9 cellular contexts compared by ENCODE assay signal in genomic region chrX:65407157-65407626, GRCh38.
A peak's percentile ranks its signal among the peaks of the same experiment; 100 is the strongest.
DNase-seq lines count a peak whose midpoint lies in the region; ATAC-seq and TF ChIP-seq lines count a peak whose summit lies in the region.
"Had no signal": no experiment of that assay in that cellular context is flagged by ENCODE, and none has a peak within 500 bp of the region (broad histone marks: within the 10 kb centered on the region; RNA-seq: fewer than 3 reads in every experiment).

No MANE protein-coding gene starts in this region.

- no peak overlapping the region for H3K9ac ChIP-seq in mammary epithelial cell (ENCODE audit: insufficient read depth, low read length)
- H3K9ac ChIP-seq in mucosa of rectum (ENCODE audit: low read depth in 1 of 2, low read length in 2 of 2) = no peak overlapping the region
- H3K9ac ChIP-seq: BLaER1 treated with 17β-estradiol and CSF1 and Interleukin-3, amounts not matched to agents 10 nM and 100 nM had no signal

- H3K79me2 ChIP-seq in mammary epithelial cell (ENCODE audit: insufficient read depth, low read length) = no peaks in the 10 kb centered on the region

- no peak for ATAC-seq in HG03521 (IDR thresholded peaks at IDR 0.05; ENCODE audit: unreplicated experiment)

- no TSS peak for BruUV-seq in mammary epithelial cell (replicated peaks; lab: Mats Ljungman, UMichigan)

- no peak for TF ChIP-seq CTCF in mammary epithelial cell (conservative IDR thresholded peaks at IDR 0.05 in 1 of 2, IDR thresholded peaks at IDR 0.05 in 1 of 2; ENCODE audit: extremely low read depth in 1 of 2, insufficient read depth in 1 of 2, low read depth in 1 of 2, low read length in 2 of 2)

- H3K4me2 ChIP-seq in mammary epithelial cell (ENCODE audit: insufficient read depth, low read depth, low read length) = peak overlapping the region; percentile 42
- H3K4me2 ChIP-seq: BLaER1 treated with 17β-estradiol and CSF1 and Interleukin-3, amounts not matched to agents 10 nM and 100 nM had no signal

- no CpG with 5 or more reads among the region's 63 CpGs for WGBS in mammary epithelial cell (ENCODE audit: low coverage, missing lambda C conversion rate)

- no peaks in the 10 kb centered on the region for H4K20me1 ChIP-seq in mammary epithelial cell (ENCODE audit: insufficient read depth, low read length)
- H4K20me1 ChIP-seq: BLaER1 treated with 17β-estradiol and CSF1 and Interleukin-3, amounts not matched to agents 10 nM and 100 nM had no signal

- peaks cover 4% of the 10 kb centered on the region for H3K27me3 ChIP-seq in mammary epithelial cell (ENCODE audit: insufficient read depth, low read length)
- H3K27me3 ChIP-seq in mucosa of rectum (ENCODE audit: control insufficient read depth in 2 of 2, insufficient read depth in 2 of 2, low read length in 2 of 2) = peaks cover 1 to 5% of the 10 kb centered on the region in 2 donors
- peaks cover 13% of the 10 kb centered on the region for H3K27me3 ChIP-seq in MG63

- H3K4me3 ChIP-seq in mammary epithelial cell (replicated peaks in 1 of 3; ENCODE audit: insufficient read depth in 1 of 3, low read depth in 2 of 3, low read length in 3 of 3) (no peak overlapping the region), mucosa of rectum (ENCODE audit: low read length in 2 of 2) (peak overlapping the region; percentile 5 to 31), MG63 (no peak overlapping the region)
- H3K4me3 ChIP-seq: BLaER1 treated with 17β-estradiol and CSF1 and Interleukin-3, amounts not matched to agents 10 nM and 100 nM had no signal

- H3K36me3 ChIP-seq in mammary epithelial cell (ENCODE audit: insufficient read depth, low read length) = no peaks in the 10 kb centered on the region
- H3K36me3 ChIP-seq in mucosa of rectum (ENCODE audit: control insufficient read depth in 2 of 2, insufficient read depth in 2 of 2, low read length in 2 of 2) = no peaks in the 10 kb centered on the region
- H3K36me3 ChIP-seq in MG63 = no peaks in the 10 kb centered on the region
- H3K36me3 ChIP-seq: BLaER1 treated with 17β-estradiol and CSF1 and Interleukin-3, amounts not matched to agents 10 nM and 100 nM had no signal

- intact Hi-C loops in mammary epithelial cell (cut with micrococcal nuclease) = no loop called here

- dilution Hi-C loops in mammary epithelial cell (cut with HindIII; ENCODE audit: low sequenced_read_pairs) = no loop called here

- CTCF ChIA-PET in mammary epithelial cell (lab: Charles Lee; ENCODE audit: low non-redundant PET) = no interaction called here

- H2AFZ ChIP-seq in mammary epithelial cell (ENCODE audit: low read depth, low read length) = peak overlapping the region; percentile 13

- H3K27ac ChIP-seq in mammary epithelial cell (ENCODE audit: insufficient read depth, low read depth, low read length) (no peak overlapping the region), mucosa of rectum (ENCODE audit: low read depth in 2 of 2, low read length in 2 of 2) (no peak overlapping the region), substantia nigra (ENCODE audit: low read depth, low read length, poor library complexity, severe bottlenecking) (no peak overlapping the region)
- H3K27ac ChIP-seq: BLaER1 treated with 17β-estradiol and CSF1 and Interleukin-3, amounts not matched to agents 10 nM and 100 nM had no signal

- H3K9me3 ChIP-seq in mammary epithelial cell (replicated peaks; ENCODE audit: insufficient read depth, low read length) (peaks cover 7% of the 10 kb centered on the region), mucosa of rectum (ENCODE audit: control insufficient read depth in 2 of 2, low read length in 2 of 2) (no peaks in the 10 kb centered on the region), MG63 (no peaks in the 10 kb centered on the region)

- DNase-seq in stimulated activated CD4-positive, alpha-beta T cell treated with anti-CD3 and anti-CD28 coated beads, Interleukin-12 subunit alpha, Interleukin-12 subunit beta, amount 100 ng/mL, for 4 hours = peak; percentile 2
- DNase-seq in stimulated activated CD4-positive, alpha-beta T cell treated with anti-CD3 and anti-CD28 coated beads, Interleukin-4, amount 100 ng/mL, for 4 hours = no peak
- DNase-seq in mammary epithelial cell (peak; percentile 6), NCI-H526 (lab: John Stamatoyannopoulos, UW) (no peak), MG63 (no peak), substantia nigra (lab: John Stamatoyannopoulos, UW) (no peak)

- H3K4me1 ChIP-seq in mammary epithelial cell (ENCODE audit: insufficient read depth, low read length) (no peaks in the 10 kb centered on the region), mucosa of rectum (ENCODE audit: control insufficient read depth in 2 of 2, insufficient read depth in 2 of 2, low read length in 2 of 2) (no peaks in the 10 kb centered on the region)
- H3K4me1 ChIP-seq: BLaER1 treated with 17β-estradiol and CSF1 and Interleukin-3, amounts not matched to agents 10 nM and 100 nM had no signal

- in situ Hi-C loops in mammary epithelial cell (cut with MboI; ENCODE audit: low sequenced_read_pairs in 2 of 2) = no loop called here

Comparison
In these comparisons a context has a peak if more than half of its experiments do, and no peak if none do; other contexts are left out.
1. DNase-seq: peak in stimulated activated CD4-positive, alpha-beta T cell treated with anti-CD3 and anti-CD28 coated beads, Interleukin-12 subunit alpha, Interleukin-12 subunit beta, amount 100 ng/mL, for 4 hours (single experiment) and mammary epithelial cell (single experiment); none in stimulated activated CD4-positive, alpha-beta T cell treated with anti-CD3 and anti-CD28 coated beads, Interleukin-4, amount 100 ng/mL, for 4 hours (0 of 2), NCI-H526 (0 of 2), MG63 (single experiment) and substantia nigra (0 of 49).
2. H3K4me3 ChIP-seq: peak in mucosa of rectum (2 of 2); none in mammary epithelial cell (0 of 3) and MG63 (single experiment).